ENCODE assay signal across 19 cellular contexts in genomic region chr6:74280130-74280692, GRCh38.
A peak's percentile ranks its signal among the peaks of the same experiment; 100 is the strongest.
DNase-seq lines count a peak whose midpoint lies in the region; ATAC-seq and TF ChIP-seq lines count a peak whose summit lies in the region.
"Had no signal": no experiment of that assay in that cellular context is flagged by ENCODE, and none has a peak within 500 bp of the region (broad histone marks: within the 10 kb centered on the region; RNA-seq: fewer than 3 reads in every experiment).

No MANE protein-coding gene starts in this region.

- no peak overlapping the region for H2AFZ ChIP-seq in HCT116 (ENCODE audit: low read depth, low read length, poor library complexity, severe bottlenecking)

- H3K4me3 ChIP-seq in HCT116 (replicated peaks in 1 of 2; ENCODE audit: low read depth in 1 of 2, low read length in 2 of 2) = no peak overlapping the region
- H3K4me3 ChIP-seq: esophagus muscularis mucosa had no signal

- RAD21 ChIA-PET in HCT116 (lab: Charles Lee; ENCODE audit: low non-redundant PET in 1 of 2, low total read pairs in 2 of 2, uncharacterized antibody in 2 of 2, unreplicated experiment in 2 of 2) = no interaction called here

- no peaks in the 10 kb centered on the region for H3K4me1 ChIP-seq in HCT116 (ENCODE audit: control insufficient read depth in 1 of 2, insufficient read depth in 2 of 2, low read length in 2 of 2)

- no peak overlapping the region for H3K9ac ChIP-seq in HCT116 (ENCODE audit: low read length)

- POLR2A ChIA-PET in HCT116 (lab: Charles Lee) = no interaction called here

- peak; percentile 42 for TF ChIP-seq RAD21 in HCT116 (IDR thresholded peaks at IDR 0.05; ENCODE audit: low read depth)

- no peak overlapping the region for H3K4me2 ChIP-seq in HCT116 (ENCODE audit: low read length)

- H3K27me3 ChIP-seq in HCT116 (ENCODE audit: insufficient read depth, low read length) = no peaks in the 10 kb centered on the region
- H3K27me3 ChIP-seq: esophagus muscularis mucosa had no signal

- H3K4me1 Mint-ChIP-seq in chondrocyte (ENCODE audit: low read depth) = peaks cover 14% of the 10 kb centered on the region
- H3K4me1 Mint-ChIP-seq: activated CD4-positive, alpha-beta T cell treated with anti-CD3 and anti-CD28 coated beads for 36 hours; naive thymus-derived CD4-positive, alpha-beta T cell had no signal

- H3K36me3 Mint-ChIP-seq in chondrocyte (ENCODE audit: low read depth) = peaks cover 1% of the 10 kb centered on the region
- H3K36me3 Mint-ChIP-seq: CD8-positive, alpha-beta T cell; naive thymus-derived CD4-positive, alpha-beta T cell had no signal

- no peaks in the 10 kb centered on the region for H3K79me2 ChIP-seq in HCT116 (ENCODE audit: insufficient read depth, low read length)

- H3K9me2 ChIP-seq in HCT116 (ENCODE audit: insufficient read depth) = no peaks in the 10 kb centered on the region

- CTCF ChIA-PET in HCT116 (lab: Charles Lee) = interaction anchor here (0.7 to 1.7 kb wide), 9 partner anchors 9 to 188 kb away, joined by 3 to 7 read pairs (median 3); no protein-coding TSS in a partner anchor

- no peaks in the 10 kb centered on the region for H4K20me1 ChIP-seq in HCT116 (ENCODE audit: insufficient read depth)

- H3K27me3 Mint-ChIP-seq in chondrocyte (ENCODE audit: low read depth) = no peaks in the 10 kb centered on the region
- H3K27me3 Mint-ChIP-seq: activated CD4-positive, alpha-beta T cell treated with anti-CD3 and anti-CD28 coated beads for 36 hours; naive thymus-derived CD4-positive, alpha-beta T cell had no signal

- TF ChIP-seq CTCF in HCT116 (IDR thresholded peaks at IDR 0.05 in 2 of 3, conservative IDR thresholded peaks at IDR 0.05 in 1 of 3; ENCODE audit: borderline replicate concordance in 1 of 3, insufficient read depth in 1 of 3, low read depth in 2 of 3, low read length in 2 of 3) = peak in 2 of 3 experiments; percentile 57 to 65; a peak in 3 of 6 replicates
- peak; percentile 24 for TF ChIP-seq CTCF in chondrocyte (IDR thresholded peaks at IDR 0.05)

- no peak for TF ChIP-seq POLR2A in HCT116 (IDR thresholded peaks at IDR 0.05; ENCODE audit: borderline replicate concordance, extremely low read depth, insufficient read depth, insufficient read length)

- H3K36me3 ChIP-seq in HCT116 (ENCODE audit: control insufficient read depth in 1 of 2, insufficient read depth in 2 of 2, low read length in 2 of 2) = no peaks in the 10 kb centered on the region
- H3K36me3 ChIP-seq: esophagus muscularis mucosa had no signal

- BruUV-seq in HCT116 (replicated peaks; lab: Mats Ljungman, UMichigan) = no TSS peak

- H3K27ac ChIP-seq in HCT116 (ENCODE audit: low read depth, low read length) = no peak overlapping the region
- H3K27ac ChIP-seq: esophagus muscularis mucosa had no signal

- DNase-seq in AG20443 (ENCODE audit: low spot score) (peak; percentile 60), HCT116 (ENCODE audit: low read depth, low spot score) (no peak), chondrocyte (ENCODE audit: low spot score) (no peak), myocyte (ENCODE audit: low read depth) (peak; percentile 3)
- no peak for DNase-seq in stimulated activated naive CD4-positive, alpha-beta T cell (lab: John Stamatoyannopoulos, UW)
- DNase-seq: activated CD4-positive, alpha-beta T cell treated with anti-CD3 and anti-CD28 coated beads for 36 hours; activated CD8-positive, alpha-beta memory T cell treated with anti-CD3 and anti-CD28 coated beads, Interleukin-2, amount 50 U/mL, for 48 hours; activated naive CD4-positive, alpha-beta T cell treated with anti-CD3 and anti-CD28 coated beads for 36 hours; CD8-positive, alpha-beta T cell; dermis blood vessel endothelial cell; HCEC 1CT; left ventricle myocardium superior; naive thymus-derived CD4-positive, alpha-beta T cell; NCI-H1048; NCI-H2171 treated with DMSO at 0.1 percent for 48 hours; stimulated activated CD4-positive, alpha-beta T cell treated with anti-CD3 and anti-CD28 coated beads, Interleukin-15, amount 100 ng/mL, for 24 hours had no signal

- no peaks in the 10 kb centered on the region for H3K9me3 Mint-ChIP-seq in chondrocyte (ENCODE audit: low read depth)
- H3K9me3 Mint-ChIP-seq: activated naive CD4-positive, alpha-beta T cell treated with anti-CD3 and anti-CD28 coated beads for 36 hours had no signal

- H3K27ac Mint-ChIP-seq in chondrocyte (ENCODE audit: unreplicated experiment) = no peak overlapping the region
- H3K27ac Mint-ChIP-seq: activated CD4-positive, alpha-beta T cell treated with anti-CD3 and anti-CD28 coated beads for 36 hours; activated naive CD4-positive, alpha-beta T cell treated with anti-CD3 and anti-CD28 coated beads for 36 hours; CD8-positive, alpha-beta T cell; naive thymus-derived CD4-positive, alpha-beta T cell had no signal

- no peak overlapping the region for H3K4me3 Mint-ChIP-seq in chondrocyte (ENCODE audit: unreplicated experiment)
- H3K4me3 Mint-ChIP-seq: activated CD4-positive, alpha-beta T cell treated with anti-CD3 and anti-CD28 coated beads for 36 hours; activated naive CD4-positive, alpha-beta T cell treated with anti-CD3 and anti-CD28 coated beads for 36 hours; CD8-positive, alpha-beta T cell; naive thymus-derived CD4-positive, alpha-beta T cell had no signal

- ATAC-seq in HCT116 (peak; percentile 61), GM19328 (IDR thresholded peaks at IDR 0.05; ENCODE audit: unreplicated experiment) (no peak)
- ATAC-seq in activated CD4-positive, CD25-positive, alpha-beta regulatory T cell treated with anti-CD3 and anti-CD28 coated beads, Interleukin-2, amount 50 U/mL, for 24 hours = no peak
- ATAC-seq: activated CD4-positive, alpha-beta T cell treated with anti-CD3 and anti-CD28 coated beads for 36 hours; CD8-positive, alpha-beta T cell; left ventricle myocardium superior; naive thymus-derived CD4-positive, alpha-beta T cell had no signal

- no peaks in the 10 kb centered on the region for H3K9me3 ChIP-seq in HCT116 (ENCODE audit: control insufficient read depth in 1 of 2, insufficient read depth in 1 of 2, low read depth in 1 of 2, low read length in 2 of 2)
- H3K9me3 ChIP-seq: esophagus muscularis mucosa had no signal

- intact Hi-C loops in HCT116 (cut with micrococcal nuclease) = no loop called here

TF ChIP-seq in HCT116, 20 proteins besides CTCF, POLR2A, EP300 and RAD21:
- no peak for TF ChIP-seq JUND (IDR thresholded peaks at IDR 0.05)
- no peak for TF ChIP-seq SRF (IDR thresholded peaks at IDR 0.05; ENCODE audit: low read depth)
- no peak for TF ChIP-seq EZH2phosphoT487 (IDR thresholded peaks at IDR 0.05; ENCODE audit: borderline replicate concordance)
- no peak for TF ChIP-seq ZFX (IDR thresholded peaks at IDR 0.05)
- no peak for TF ChIP-seq YY1 (IDR thresholded peaks at IDR 0.05; ENCODE audit: extremely low read depth, insufficient replicate concordance, low read depth, low read length)
- TF ChIP-seq ZNF274 (IDR thresholded peaks at IDR 0.05; ENCODE audit: low read depth, low read length) = no peak
- no peak for TF ChIP-seq TCF7L2 (IDR thresholded peaks at IDR 0.05; ENCODE audit: borderline replicate concordance, extremely low read depth, insufficient read depth, insufficient read length)
- TF ChIP-seq FOSL1 (IDR thresholded peaks at IDR 0.05; ENCODE audit: low read depth) = no peak
- TF ChIP-seq ATF3 (IDR thresholded peaks at IDR 0.05) = no peak
- no peak for TF ChIP-seq ELF1 (IDR thresholded peaks at IDR 0.05; ENCODE audit: borderline replicate concordance, low read depth)
- TF ChIP-seq POLR2AphosphoS5 (IDR thresholded peaks at IDR 0.05; ENCODE audit: low read depth, low read length) = no peak
- no peak for TF ChIP-seq CEBPB (IDR thresholded peaks at IDR 0.05; ENCODE audit: low read depth)
- no peak for TF ChIP-seq EGR1 (IDR thresholded peaks at IDR 0.05; ENCODE audit: low read depth)
- TF ChIP-seq, protein P1, sequence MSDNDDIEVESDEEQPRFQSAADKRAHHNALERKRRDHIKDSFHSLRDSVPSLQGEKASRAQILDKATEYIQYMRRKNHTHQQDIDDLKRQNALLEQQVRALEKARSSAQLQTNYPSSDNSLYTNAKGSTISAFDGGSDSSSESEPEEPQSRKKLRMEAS (IDR thresholded peaks at IDR 0.05) = no peak

Comparison
In these comparisons a context has a peak if more than half of its experiments do, and no peak if none do; other contexts are left out.
1. DNase-seq: peak in AG20443 (single experiment) and myocyte (single experiment); none in HCT116 (single experiment), chondrocyte (single experiment) and stimulated activated naive CD4-positive, alpha-beta T cell (0 of 6).